Comparison of ENCODE assay signal across 18 cellular contexts in genomic region chr6:119672725-119673124, GRCh38.
"Had no signal": no experiment of that assay in that cellular context is flagged by ENCODE, and none has a peak within 500 bp of the region (broad histone marks: within the 10 kb centered on the region; RNA-seq: fewer than 3 reads in every experiment).

No MANE protein-coding gene starts in this region.

- H3K27me3 Mint-ChIP-seq: activated T-cell treated with anti-CD3 and anti-CD28 coated beads, Interleukin-2, amount 50 U/mL, for 24 hours had no signal

- H3K4me1 Mint-ChIP-seq: central memory CD8-positive, alpha-beta T cell; memory B cell; nephron had no signal

- H3K4me3 ChIP-seq: gastroesophageal sphincter, hepatocyte, left lung, testis, upper lobe of right lung had no signal

- H3K4me3 Mint-ChIP-seq: activated T-cell treated with anti-CD3 and anti-CD28 coated beads, Interleukin-2, amount 50 U/mL, for 24 hours; brain; central memory CD8-positive, alpha-beta T cell; effector memory CD8-positive, alpha-beta T cell; memory B cell; nephron; stimulated activated naive CD8-positive, alpha-beta T cell treated with anti-CD3 and anti-CD28 coated beads, Interleukin-15, amount 100 ng/mL, for 72 hours had no signal

- ATAC-seq: activated naive CD4-positive, alpha-beta T cell treated with anti-CD3 and anti-CD28 coated beads, Interleukin-2, amount 50 U/mL, for 72 hours; effector memory CD8-positive, alpha-beta T cell; gastroesophageal sphincter; left lung; stimulated activated naive CD8-positive, alpha-beta T cell treated with anti-CD3 and anti-CD28 coated beads, Interleukin-15, amount 100 ng/mL, for 72 hours; upper lobe of right lung had no signal

- H3K36me3 Mint-ChIP-seq: activated naive CD4-positive, alpha-beta T cell treated with anti-CD3 and anti-CD28 coated beads, Interleukin-2, amount 50 U/mL, for 72 hours; brain; memory B cell had no signal

- H3K9me3 ChIP-seq: gastroesophageal sphincter, left lung, testis, upper lobe of right lung had no signal

- H3K4me1 ChIP-seq: gastroesophageal sphincter, testis, upper lobe of right lung had no signal

- H3K9me3 Mint-ChIP-seq: activated naive CD4-positive, alpha-beta T cell treated with anti-CD3 and anti-CD28 coated beads, Interleukin-2, amount 50 U/mL, for 72 hours; activated T-cell treated with anti-CD3 and anti-CD28 coated beads, Interleukin-2, amount 50 U/mL, for 24 hours; brain; central memory CD8-positive, alpha-beta T cell; effector memory CD8-positive, alpha-beta T cell; memory B cell; nephron; stimulated activated naive CD8-positive, alpha-beta T cell treated with anti-CD3 and anti-CD28 coated beads, Interleukin-15, amount 100 ng/mL, for 72 hours had no signal

- DNase-seq: activated CD4-positive, alpha-beta T cell treated with anti-CD3 and anti-CD28 coated beads, Interleukin-2, amount 50 U/mL, for 4 hours; activated effector memory CD4-positive, alpha-beta T cell treated with Interleukin-2 at 50 U/mL for 16 hours; activated T-cell treated with anti-CD3 and anti-CD28 coated beads, Interleukin-2, amount 50 U/mL, for 24 hours; amygdala; cortex of kidney; effector memory CD8-positive, alpha-beta T cell; left lung; stimulated activated CD4-positive, alpha-beta T cell treated with anti-CD3 and anti-CD28 coated beads, Interleukin-4, amount 100 ng/mL, for 4 hours; stimulated activated naive CD8-positive, alpha-beta T cell treated with anti-CD3 and anti-CD28 coated beads, Interleukin-15, amount 100 ng/mL, for 72 hours; testis; upper lobe of right lung had no signal

- H3K27ac ChIP-seq: gastroesophageal sphincter, hepatocyte, left lung, testis, upper lobe of right lung had no signal

- H3K27me3 ChIP-seq: gastroesophageal sphincter, hepatocyte, left lung, testis, upper lobe of right lung had no signal

- H3K27ac Mint-ChIP-seq: activated naive CD4-positive, alpha-beta T cell treated with anti-CD3 and anti-CD28 coated beads, Interleukin-2, amount 50 U/mL, for 72 hours; activated T-cell treated with anti-CD3 and anti-CD28 coated beads, Interleukin-2, amount 50 U/mL, for 24 hours; brain; effector memory CD8-positive, alpha-beta T cell; memory B cell; nephron; stimulated activated naive CD8-positive, alpha-beta T cell treated with anti-CD3 and anti-CD28 coated beads, Interleukin-15, amount 100 ng/mL, for 72 hours had no signal

- H3K36me3 ChIP-seq: gastroesophageal sphincter, left lung, upper lobe of right lung had no signal
